ENCODE assay signal across 20 cellular contexts in the genomic region with DNA sequence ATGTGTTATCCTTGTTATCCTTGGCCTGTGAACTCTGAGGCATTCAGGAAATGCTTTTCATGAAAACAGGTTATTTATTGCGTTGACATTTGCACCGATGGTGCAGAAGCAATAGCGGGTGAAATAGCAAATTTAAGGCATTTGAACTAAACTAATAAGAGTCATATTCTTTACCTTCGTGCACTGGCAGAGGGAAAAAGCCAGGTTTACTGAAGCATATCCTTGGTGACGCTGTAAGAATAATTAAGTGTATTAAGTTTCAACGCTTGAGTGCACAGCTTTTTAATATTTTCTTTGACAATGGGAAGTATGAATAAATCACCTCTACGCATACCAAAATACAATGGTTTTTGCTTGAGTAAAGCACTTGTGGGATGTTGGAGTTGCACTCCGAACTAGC. TPM values are rescaled to one million over a fixed set of nuclear protein-coding genes. Genes with fewer than 3 reads are reported as not detected.
A peak's percentile ranks its signal among the peaks of the same experiment; 100 is the strongest.
DNase-seq lines count a peak whose midpoint lies in the region; ATAC-seq and TF ChIP-seq lines count a peak whose summit lies in the region.
"Had no signal": no experiment of that assay in that cellular context is flagged by ENCODE, and none has a peak within 500 bp of the region (broad histone marks: within the 10 kb centered on the region; RNA-seq: fewer than 3 reads in every experiment).

No MANE protein-coding gene starts in this region.

- H3K27me3 Mint-ChIP-seq in natural killer cell (ENCODE audit: low read depth in 2 of 2): peaks cover 0 to 3% of the 10 kb centered on the region in 2 donors
- H3K27me3 Mint-ChIP-seq in natural killer cell treated with Interleukin-12 subunit alpha and Interleukin-12 subunit beta and Interleukin-15 and Interleukin-18, amount 100 ng/mL, for 72 hours: no peaks in the 10 kb centered on the region
- no peaks in the 10 kb centered on the region for H3K27me3 Mint-ChIP-seq in activated T-helper 17 cell treated with anti-CD3 and anti-CD28 coated beads, Interleukin-2, amount 50 U/mL, for 72 hours
- H3K27me3 Mint-ChIP-seq in naive thymus-derived CD4-positive, alpha-beta T cell: peaks cover 0 to 9% (median 0%) of the 10 kb centered on the region in 5 donors

- peaks cover 6 to 10% of the 10 kb centered on the region in 2 donors for H3K4me1 ChIP-seq in naive thymus-derived CD4-positive, alpha-beta T cell (ENCODE audit: control insufficient read depth in 2 of 2, insufficient read depth in 2 of 2, low read length in 2 of 2)

- DNase-seq in natural killer cell (no peak), brain microvascular endothelial cell (no peak), NCI-H345 treated with DMSO at 0.1 percent for 48 hours (lab: John Stamatoyannopoulos, UW; ENCODE audit: unreplicated experiment) (no peak)
- DNase-seq in natural killer cell treated with Interleukin-12 subunit alpha and Interleukin-12 subunit beta and Interleukin-15 and Interleukin-18, amount 100 ng/mL, for 72 hours (ENCODE audit: low spot score): no peak
- DNase-seq in naive thymus-derived CD4-positive, alpha-beta T cell: no peak
- DNase-seq: H7, HFFc6, KG1, MV-4-11, NCI-H187, NCI-H2107, NCI-H226, NCI-H524 treated with DMSO at 0.1 percent for 48 hours, PC-3, SIG-M5 had no signal

- peak overlapping the region; percentile 55 for H3K4me3 Mint-ChIP-seq in natural killer cell
- no peak overlapping the region for H3K4me3 Mint-ChIP-seq in natural killer cell treated with Interleukin-12 subunit alpha and Interleukin-12 subunit beta and Interleukin-15 and Interleukin-18, amount 100 ng/mL, for 72 hours
- peak overlapping the region; percentile 40 for H3K4me3 Mint-ChIP-seq in activated T-helper 17 cell treated with anti-CD3 and anti-CD28 coated beads, Interleukin-2, amount 50 U/mL, for 72 hours
- H3K4me3 Mint-ChIP-seq in naive thymus-derived CD4-positive, alpha-beta T cell: peak overlapping the region in 6 of 10 donors; percentile 10 to 59 (median 40)
- H3K4me3 Mint-ChIP-seq: HFFc6 had no signal

- intact Hi-C loops in natural killer cell (cut with micrococcal nuclease): no loop called here
- intact Hi-C loops in naive thymus-derived CD4-positive, alpha-beta T cell (cut with micrococcal nuclease): loop anchor here in 1 of 2 donors (5.0 kb wide), 1 partner anchor 1305 kb away; the partner anchor contains the start of gene ABCA5

- in situ Hi-C loops in brain microvascular endothelial cell (cut with HindIII; ENCODE audit: low pct_ligation_motif_present, low sequenced_read_pairs): no loop called here

- POLR2A ChIA-PET in naive thymus-derived CD4-positive, alpha-beta T cell (lab: Charles Lee): no interaction called here

- H3K9me3 Mint-ChIP-seq in natural killer cell: no peaks in the 10 kb centered on the region
- H3K9me3 Mint-ChIP-seq in natural killer cell treated with Interleukin-12 subunit alpha and Interleukin-12 subunit beta and Interleukin-15 and Interleukin-18, amount 100 ng/mL, for 72 hours: no peaks in the 10 kb centered on the region
- no peaks in the 10 kb centered on the region for H3K9me3 Mint-ChIP-seq in activated T-helper 17 cell treated with anti-CD3 and anti-CD28 coated beads, Interleukin-2, amount 50 U/mL, for 72 hours
- peaks cover 0 to 13% (median 0%) of the 10 kb centered on the region in 11 donors for H3K9me3 Mint-ChIP-seq in naive thymus-derived CD4-positive, alpha-beta T cell
- H3K9me3 Mint-ChIP-seq: HFFc6 had no signal

- no peaks in the 10 kb centered on the region for H3K9me3 ChIP-seq in naive thymus-derived CD4-positive, alpha-beta T cell (ENCODE audit: control insufficient read depth in 2 of 3, low read length in 3 of 3)
- H3K9me3 ChIP-seq: BLaER1 had no signal

- peaks cover 14% of the 10 kb centered on the region in 2 donors for H3K4me1 Mint-ChIP-seq in natural killer cell
- H3K4me1 Mint-ChIP-seq in natural killer cell treated with Interleukin-12 subunit alpha and Interleukin-12 subunit beta and Interleukin-15 and Interleukin-18, amount 100 ng/mL, for 72 hours (ENCODE audit: low read depth in 2 of 2): peaks cover 12 to 15% of the 10 kb centered on the region in 2 donors
- peaks cover 6% of the 10 kb centered on the region for H3K4me1 Mint-ChIP-seq in activated T-helper 17 cell treated with anti-CD3 and anti-CD28 coated beads, Interleukin-2, amount 50 U/mL, for 72 hours
- peaks cover 6 to 21% (median 17%) of the 10 kb centered on the region in 7 donors for H3K4me1 Mint-ChIP-seq in naive thymus-derived CD4-positive, alpha-beta T cell

- H3K4me3 ChIP-seq in naive thymus-derived CD4-positive, alpha-beta T cell (ENCODE audit: low read length): no peak overlapping the region
- H3K4me3 ChIP-seq in brain microvascular endothelial cell (ENCODE audit: low read depth, low read length): no peak overlapping the region
- H3K4me3 ChIP-seq: BLaER1 had no signal

- CTCF ChIA-PET in naive thymus-derived CD4-positive, alpha-beta T cell (lab: Charles Lee): no interaction called here

- H3K27ac Mint-ChIP-seq in natural killer cell: no peak overlapping the region
- H3K27ac Mint-ChIP-seq in natural killer cell treated with Interleukin-12 subunit alpha and Interleukin-12 subunit beta and Interleukin-15 and Interleukin-18, amount 100 ng/mL, for 72 hours: no peak overlapping the region
- H3K27ac Mint-ChIP-seq in activated T-helper 17 cell treated with anti-CD3 and anti-CD28 coated beads, Interleukin-2, amount 50 U/mL, for 72 hours: no peak overlapping the region
- peak overlapping the region in 4 of 9 donors; percentile 24 to 65 (median 34) for H3K27ac Mint-ChIP-seq in naive thymus-derived CD4-positive, alpha-beta T cell
- H3K27ac Mint-ChIP-seq: HFFc6 had no signal

- no peaks in the 10 kb centered on the region for H3K27me3 ChIP-seq in naive thymus-derived CD4-positive, alpha-beta T cell (ENCODE audit: control insufficient read depth in 2 of 2, insufficient read depth in 2 of 2, low read length in 2 of 2)
- H3K27me3 ChIP-seq in brain microvascular endothelial cell (replicated peaks): no peaks in the 10 kb centered on the region
- H3K27me3 ChIP-seq: BLaER1 had no signal

- TF ChIP-seq CTCF in natural killer cell (IDR thresholded peaks at IDR 0.05): no peak
- TF ChIP-seq CTCF in brain microvascular endothelial cell (IDR thresholded peaks at IDR 0.05; ENCODE audit: low read depth, low read length, missing control alignments): no peak

- no peaks in the 10 kb centered on the region for H3K36me3 Mint-ChIP-seq in natural killer cell
- no peaks in the 10 kb centered on the region for H3K36me3 Mint-ChIP-seq in natural killer cell treated with Interleukin-12 subunit alpha and Interleukin-12 subunit beta and Interleukin-15 and Interleukin-18, amount 100 ng/mL, for 72 hours
- H3K36me3 Mint-ChIP-seq in activated T-helper 17 cell treated with anti-CD3 and anti-CD28 coated beads, Interleukin-2, amount 50 U/mL, for 72 hours (ENCODE audit: low read depth): peaks cover 14% of the 10 kb centered on the region
- H3K36me3 Mint-ChIP-seq in naive thymus-derived CD4-positive, alpha-beta T cell: peaks cover 0 to 3% (median 0%) of the 10 kb centered on the region in 5 donors

- no peak for ATAC-seq in natural killer cell
- ATAC-seq in natural killer cell treated with Interleukin-12 subunit alpha and Interleukin-12 subunit beta and Interleukin-15 and Interleukin-18, amount 100 ng/mL, for 72 hours: no peak
- ATAC-seq in activated T-helper 17 cell treated with anti-CD3 and anti-CD28 coated beads, Interleukin-2, amount 50 U/mL, for 72 hours (replicated peaks): no peak
- ATAC-seq in naive thymus-derived CD4-positive, alpha-beta T cell: no peak
- ATAC-seq in HG03025 (IDR thresholded peaks at IDR 0.05; ENCODE audit: low FRiP score, unreplicated experiment): no peak
- ATAC-seq: HepG2, PC-3 had no signal

- no peaks in the 10 kb centered on the region for H3K36me3 ChIP-seq in naive thymus-derived CD4-positive, alpha-beta T cell (ENCODE audit: control insufficient read depth in 2 of 3, insufficient read depth in 3 of 3, low read length in 3 of 3)
- no peaks in the 10 kb centered on the region for H3K36me3 ChIP-seq in brain microvascular endothelial cell (replicated peaks)
- H3K36me3 ChIP-seq: BLaER1 had no signal

- no peak overlapping the region for H3K27ac ChIP-seq in naive thymus-derived CD4-positive, alpha-beta T cell (ENCODE audit: low read depth, low read length)
- H3K27ac ChIP-seq in brain microvascular endothelial cell: no peak overlapping the region
- H3K27ac ChIP-seq: BLaER1, RWPE1 had no signal

RNA-seq across cellular contexts. Expression of gene KPNA2, which starts 13.6 kb away (rescaled TPM):
- 10 to 100 TPM; 45.1 to 52.8 (median 49.3) TPM for total RNA-seq in natural killer cell
- total RNA-seq in natural killer cell treated with Interleukin-12 subunit alpha and Interleukin-12 subunit beta and Interleukin-15 and Interleukin-18, amount 100 ng/mL, for 72 hours: 100 to 1,000 TPM; 172 to 218 TPM
- 100 to 1,000 TPM; 136 to 227 TPM for total RNA-seq in activated T-helper 17 cell treated with anti-CD3 and anti-CD28 coated beads, Interleukin-2, amount 50 U/mL, for 72 hours
- total RNA-seq in naive thymus-derived CD4-positive, alpha-beta T cell: 100 to 1,000 TPM in 1 of 5 experiments, 10 to 100 TPM in 2, 1 to 10 TPM in 2; 8.4 to 161 (median 45.9) TPM
- 10 to 100 TPM; 11.5 to 18.7 TPM for polyA plus RNA-seq in naive thymus-derived CD4-positive, alpha-beta T cell

RNA-seq across cellular contexts. Expression of gene C17orf58, which starts 25.7 kb away (rescaled TPM):
- 1 to 10 TPM; 4.3 to 5.8 (median 4.6) TPM for total RNA-seq in natural killer cell
- total RNA-seq in natural killer cell treated with Interleukin-12 subunit alpha and Interleukin-12 subunit beta and Interleukin-15 and Interleukin-18, amount 100 ng/mL, for 72 hours: 10 to 100 TPM; 19.2 to 24.6 TPM
- total RNA-seq in activated T-helper 17 cell treated with anti-CD3 and anti-CD28 coated beads, Interleukin-2, amount 50 U/mL, for 72 hours: 10 to 100 TPM; 25.9 to 27.3 TPM
- total RNA-seq in naive thymus-derived CD4-positive, alpha-beta T cell: 1 to 10 TPM in 2 of 5 experiments, under 1 TPM in 2, not detected in 1; 0.59 to 6.9 (median 1.5) TPM
- under 1 TPM in 1 of 2 donors, not detected in 1; 0.28 TPM for polyA plus RNA-seq in naive thymus-derived CD4-positive, alpha-beta T cell
